ENCODE assay signal across 8 cellular contexts in genomic region chr7:131501422-131501821, GRCh38. TPM values are rescaled to one million over a fixed set of nuclear protein-coding genes. Genes with fewer than 3 reads are reported as not detected.
DNase-seq lines count a peak whose midpoint lies in the region; ATAC-seq and TF ChIP-seq lines count a peak whose summit lies in the region.

No MANE protein-coding gene starts in this region.

- peak overlapping the region; percentile 86 to 90 for H3K27ac Mint-ChIP-seq in T-cell

- peaks cover 31 to 33% (median 31%) of the 10 kb centered on the region in 3 donors for H3K4me1 Mint-ChIP-seq in T-cell

- no peak for TF ChIP-seq CTCF in fibroblast of lung (conservative IDR thresholded peaks at IDR 0.05 in 1 of 2, IDR thresholded peaks at IDR 0.05 in 1 of 2; ENCODE audit: low read depth in 1 of 2, low read length in 2 of 2)

- no peak overlapping the region for H3K4me3 ChIP-seq in fibroblast of lung (replicated peaks in 1 of 4; ENCODE audit: control extremely low read depth in 1 of 4, insufficient read depth in 1 of 4, low read depth in 3 of 4, low read length in 4 of 4)

- ATAC-seq in GM18508 (IDR thresholded peaks at IDR 0.05; ENCODE audit: insufficient read depth, unreplicated experiment) (peak; percentile 64), HG02642 (IDR thresholded peaks at IDR 0.05; ENCODE audit: poor library complexity, unreplicated experiment) (peak; percentile 76), T-cell (replicated peaks in 1 of 4) (peak; percentile 92 to 99 (median 94))

- no peaks in the 10 kb centered on the region for H3K9me3 ChIP-seq in fibroblast of lung (ENCODE audit: control insufficient read depth, insufficient read depth, low read depth, low read length)

- no peaks in the 10 kb centered on the region for H3K27me3 ChIP-seq in fibroblast of lung (ENCODE audit: control insufficient read depth, insufficient read depth, low read length)

- POLR2A ChIA-PET in T-cell (lab: Charles Lee), result interaction anchor here in 1 of 2 donors (0.7 kb wide), 1 partner anchor 266 kb away, joined by 3 read pairs; no protein-coding TSS in a partner anchor

- no peak overlapping the region for H3K9ac ChIP-seq in fibroblast of lung (ENCODE audit: insufficient read depth, low read length)

- H3K4me1 ChIP-seq in fibroblast of lung (ENCODE audit: control insufficient read depth, extremely low read depth, insufficient read depth, low read length), result peaks cover 10% of the 10 kb centered on the region

- CTCF ChIA-PET in T-cell (lab: Charles Lee), result interaction anchor here (0.5 to 1.8 kb wide), 8 partner anchors 9 to 130 kb away, joined by 3 to 7 read pairs (median 4); no protein-coding TSS in a partner anchor

- DNase-seq in T-cell, result peak in 27 of 34 experiments; percentile 18 to 55 (median 41)
- peak; percentile 43 to 86 for DNase-seq in fibroblast of lung (ENCODE audit: low read depth in 2 of 2)
- no peak for DNase-seq in DMS53 (lab: John Stamatoyannopoulos, UW)
- DNase-seq in cerebellum (ENCODE audit: low spot score), result no peak
- no peak for DNase-seq in cerebellar nuclear complex (lab: John Stamatoyannopoulos, UW)
- DNase-seq in NCI-H1930 (lab: John Stamatoyannopoulos, UW), result no peak

- H3K4me2 ChIP-seq in fibroblast of lung (ENCODE audit: extremely low read depth, insufficient read depth, low read length), result no peak overlapping the region

- H3K27me3 Mint-ChIP-seq in T-cell, result no peaks in the 10 kb centered on the region

- H3K79me2 ChIP-seq in fibroblast of lung (ENCODE audit: control insufficient read depth, insufficient read depth, low read length), result no peaks in the 10 kb centered on the region

- H3K36me3 Mint-ChIP-seq in T-cell, result peaks cover 10% of the 10 kb centered on the region

- H3K36me3 ChIP-seq in fibroblast of lung (ENCODE audit: control insufficient read depth, insufficient read depth, low read length), result no peaks in the 10 kb centered on the region

- H3K9me3 Mint-ChIP-seq in T-cell, result no peaks in the 10 kb centered on the region

- no peak overlapping the region for H3K4me3 Mint-ChIP-seq in T-cell

- H4K20me1 ChIP-seq in fibroblast of lung (ENCODE audit: control insufficient read depth, extremely low read depth, insufficient read depth, low read length), result no peaks in the 10 kb centered on the region

- no peak overlapping the region for H2AFZ ChIP-seq in fibroblast of lung (ENCODE audit: low read length)

- no peak overlapping the region for H3K27ac ChIP-seq in fibroblast of lung (ENCODE audit: insufficient read depth, low read length)

RNA-seq across cellular contexts. Expression of gene PODXL, which starts 55.0 kb away (rescaled TPM):
- total RNA-seq in T-cell, result 1 to 10 TPM in 3 of 5 donors, under 1 TPM in 2; 0.63 to 2.6 (median 1.5) TPM
- total RNA-seq in fibroblast of lung, result 0.17 and 0.26 TPM in 2 replicates
- 0.27 and 0.86 TPM in 2 replicates for polyA plus RNA-seq in fibroblast of lung
- polyA plus RNA-seq in fibroblast of lung (2012), result 0.49 and 0.68 TPM in 2 replicates
- polyA minus RNA-seq in fibroblast of lung (ENCODE audit: low replicate concordance), result 1.7 and 6.1 TPM in 2 replicates
- 17.1 TPM for total RNA-seq in cerebellum

Comparison
In these comparisons a context has a peak if more than half of its experiments do, and no peak if none do; other contexts are left out.
1. DNase-seq: peak in T-cell (27 of 34) and fibroblast of lung (2 of 2); none in DMS53 (single experiment), cerebellum (single experiment), cerebellar nuclear complex (0 of 2) and NCI-H1930 (0 of 2).
2. Peak in every context shown above with its lines, with median percentiles within 50 percentile points of each other: ATAC-seq.